1 cellular context compared by ENCODE assay signal in the genomic region with DNA sequence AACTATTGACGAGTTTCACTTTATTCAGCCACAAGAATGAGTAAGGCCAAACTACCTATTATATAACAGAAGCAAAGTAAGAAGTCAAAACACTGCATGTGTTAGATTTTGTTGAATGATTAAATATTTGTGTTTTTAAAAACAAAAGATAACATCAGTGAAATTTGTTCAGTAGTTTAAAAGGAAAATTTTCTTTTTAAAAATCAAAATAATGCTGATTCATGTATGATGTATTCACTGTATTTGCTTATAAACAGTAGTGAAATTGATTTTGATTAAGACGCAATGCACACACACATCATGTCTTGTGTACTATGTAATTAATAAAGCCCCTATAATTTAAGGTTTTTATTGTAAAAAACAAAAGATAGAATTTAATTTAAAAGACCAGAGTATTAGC.
TF ChIP-seq lines count a peak whose summit lies in the region.

No MANE protein-coding gene starts in this region.

TF ChIP-seq in K562, 482 proteins besides CTCF, POLR2A, EP300 and RAD21 (continued from another document):
- peak; percentile 51 for TF ChIP-seq MAFG (tag; conservative IDR thresholded peaks at IDR 0.05)
